7 cellular contexts compared by ENCODE assay signal in the genomic region with DNA sequence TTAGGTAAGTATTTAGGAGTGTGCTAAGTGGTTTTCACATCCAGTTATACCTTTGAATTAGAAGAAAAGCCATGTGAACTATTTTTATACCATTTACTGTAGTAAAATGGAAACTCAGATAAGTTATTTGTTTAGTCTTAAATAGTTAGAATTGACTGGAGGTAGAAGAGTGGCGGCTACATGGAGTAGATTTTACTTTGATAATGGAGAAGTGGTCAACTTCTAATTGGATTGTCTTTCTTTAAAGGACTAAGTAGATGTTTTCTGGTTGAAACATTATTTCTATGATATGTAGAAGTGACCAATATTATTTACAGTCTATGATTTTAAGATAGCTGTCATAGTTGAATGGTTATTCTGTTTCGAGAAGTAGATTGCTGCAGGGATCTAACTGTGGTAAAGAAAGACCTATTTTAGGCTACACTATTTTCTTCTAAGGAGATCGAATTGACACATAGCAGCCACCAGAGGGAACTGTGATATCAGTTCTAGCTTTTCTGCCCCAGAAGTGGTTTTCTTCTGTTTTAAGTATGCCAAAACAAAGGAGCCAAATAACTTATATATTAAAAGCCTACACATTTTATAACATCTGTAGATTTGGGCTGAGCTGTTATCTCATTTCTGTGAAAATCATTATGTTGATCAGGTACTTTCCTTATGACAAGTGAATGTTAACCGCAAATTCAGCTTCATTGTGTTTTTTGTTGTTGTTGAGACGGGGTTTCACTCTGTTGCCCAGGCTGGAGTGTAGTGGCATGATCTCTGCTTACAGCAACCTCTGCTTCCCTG. TPM values are rescaled to one million over a fixed set of nuclear protein-coding genes. Genes with fewer than 3 reads are reported as not detected.
DNase-seq lines count a peak whose midpoint lies in the region; ATAC-seq and TF ChIP-seq lines count a peak whose summit lies in the region.

No MANE protein-coding gene starts in this region.

- no peak overlapping the region for H3K27ac ChIP-seq in right atrium auricular region
- no peak overlapping the region for H3K27ac ChIP-seq in testis

- peak; percentile 80 for ATAC-seq in WTC11

- H3K9me3 ChIP-seq in right atrium auricular region (peaks cover 0 to 6% of the 10 kb centered on the region in 2 donors), testis (no peaks in the 10 kb centered on the region)

- H3K4me1 ChIP-seq in right atrium auricular region = peaks cover 0 to 9% of the 10 kb centered on the region in 2 donors
- H3K4me1 ChIP-seq in testis = peaks cover 7% of the 10 kb centered on the region

- H3K4me1 Mint-ChIP-seq in WTC11 = peaks cover 57% of the 10 kb centered on the region

- CTCF ChIA-PET in WTC11 (lab: Charles Lee) = interaction anchor here (0.6 to 3.2 kb wide), 20 partner anchors 9 to 177 kb away, joined by 3 to 18 read pairs (median 5); a partner anchor contains a TSS

- 63 to 72% methylated on average over 5 of the region's 5 CpGs for WGBS in testis, 2 donors

- H3K27me3 ChIP-seq in right atrium auricular region = no peaks in the 10 kb centered on the region
- H3K27me3 ChIP-seq in testis = no peaks in the 10 kb centered on the region

- TF ChIP-seq CTCF in GM20000 (IDR thresholded peaks at IDR 0.05; ENCODE audit: extremely low read depth, missing control alignments) (peak; percentile 16), WTC11 (IDR thresholded peaks at IDR 0.05) (peak; percentile 42; the same call in 1 of the 2 replicates), right atrium auricular region (IDR thresholded peaks at IDR 0.05) (peak; percentile 43 to 64), testis (IDR thresholded peaks at IDR 0.05) (peak; percentile 31 to 48 (median 31))

- no peak overlapping the region for H3K4me3 Mint-ChIP-seq in WTC11

- DNase-seq in G401 (ENCODE audit: low spot score) (peak; percentile 31), GM20000 (ENCODE audit: low spot score) (peak; percentile 40), HT-29 (ENCODE audit: low spot score) (peak; percentile 52), WTC11 (ENCODE audit: low spot score) (no peak), right atrium auricular region (ENCODE audit: low spot score) (no peak), testis (no peak)
- DNase-seq in stimulated activated CD4-positive, alpha-beta T cell treated with anti-CD3 and anti-CD28 coated beads, Interleukin-4, amount 100 ng/mL, for 1 hour = no peak

- no peaks in the 10 kb centered on the region for H3K27me3 Mint-ChIP-seq in WTC11 (ENCODE audit: low read depth)

- intact Hi-C loops in testis (cut with DNase I; ENCODE audit: low total_unique reads) = no loop called here

- H3K27ac Mint-ChIP-seq in WTC11 = peak overlapping the region; percentile 53; the same call in 1 of the 2 replicates

- in situ Hi-C loops in G401 (cut with HindIII; ENCODE audit: low sequenced_read_pairs) = no loop called here

- H3K36me3 ChIP-seq in right atrium auricular region (peaks cover 2% of the 10 kb centered on the region), testis (ENCODE audit: low read depth, missing control alignments) (no peaks in the 10 kb centered on the region)

- TF ChIP-seq POLR2A in testis (IDR thresholded peaks at IDR 0.05) = no peak

- no peaks in the 10 kb centered on the region for H3K9me3 Mint-ChIP-seq in WTC11

- H3K4me3 ChIP-seq in right atrium auricular region (no peak overlapping the region), testis (no peak overlapping the region)

- POLR2A ChIA-PET in WTC11 (lab: Charles Lee) = interaction anchor here (1.1 kb wide), 2 partner anchors 12 to 19 kb away, joined by 3 to 4 read pairs; no protein-coding TSS in a partner anchor

- H3K36me3 Mint-ChIP-seq in WTC11 = peaks cover 2% of the 10 kb centered on the region

TF ChIP-seq in WTC11, 78 proteins besides CTCF, POLR2A, EP300 and RAD21 (continues in another document):
- TF ChIP-seq SMAD3 (CRISPR knock-in tag; IDR thresholded peaks at IDR 0.05; ENCODE audit: borderline replicate concordance) (no peak), EMX1 (CRISPR knock-in tag; IDR thresholded peaks at IDR 0.05) (no peak), ZNF671 (CRISPR knock-in tag; IDR thresholded peaks at IDR 0.05) (no peak), ELF4 (CRISPR knock-in tag; IDR thresholded peaks at IDR 0.05; ENCODE audit: low read depth) (no peak), ETV6 (CRISPR knock-in tag; IDR thresholded peaks at IDR 0.05) (no peak), IRF2 (CRISPR knock-in tag; IDR thresholded peaks at IDR 0.05; ENCODE audit: borderline replicate concordance, low read depth) (no peak), NFATC4 (CRISPR knock-in tag; IDR thresholded peaks at IDR 0.05) (no peak)
- TF ChIP-seq, protein P1, sequence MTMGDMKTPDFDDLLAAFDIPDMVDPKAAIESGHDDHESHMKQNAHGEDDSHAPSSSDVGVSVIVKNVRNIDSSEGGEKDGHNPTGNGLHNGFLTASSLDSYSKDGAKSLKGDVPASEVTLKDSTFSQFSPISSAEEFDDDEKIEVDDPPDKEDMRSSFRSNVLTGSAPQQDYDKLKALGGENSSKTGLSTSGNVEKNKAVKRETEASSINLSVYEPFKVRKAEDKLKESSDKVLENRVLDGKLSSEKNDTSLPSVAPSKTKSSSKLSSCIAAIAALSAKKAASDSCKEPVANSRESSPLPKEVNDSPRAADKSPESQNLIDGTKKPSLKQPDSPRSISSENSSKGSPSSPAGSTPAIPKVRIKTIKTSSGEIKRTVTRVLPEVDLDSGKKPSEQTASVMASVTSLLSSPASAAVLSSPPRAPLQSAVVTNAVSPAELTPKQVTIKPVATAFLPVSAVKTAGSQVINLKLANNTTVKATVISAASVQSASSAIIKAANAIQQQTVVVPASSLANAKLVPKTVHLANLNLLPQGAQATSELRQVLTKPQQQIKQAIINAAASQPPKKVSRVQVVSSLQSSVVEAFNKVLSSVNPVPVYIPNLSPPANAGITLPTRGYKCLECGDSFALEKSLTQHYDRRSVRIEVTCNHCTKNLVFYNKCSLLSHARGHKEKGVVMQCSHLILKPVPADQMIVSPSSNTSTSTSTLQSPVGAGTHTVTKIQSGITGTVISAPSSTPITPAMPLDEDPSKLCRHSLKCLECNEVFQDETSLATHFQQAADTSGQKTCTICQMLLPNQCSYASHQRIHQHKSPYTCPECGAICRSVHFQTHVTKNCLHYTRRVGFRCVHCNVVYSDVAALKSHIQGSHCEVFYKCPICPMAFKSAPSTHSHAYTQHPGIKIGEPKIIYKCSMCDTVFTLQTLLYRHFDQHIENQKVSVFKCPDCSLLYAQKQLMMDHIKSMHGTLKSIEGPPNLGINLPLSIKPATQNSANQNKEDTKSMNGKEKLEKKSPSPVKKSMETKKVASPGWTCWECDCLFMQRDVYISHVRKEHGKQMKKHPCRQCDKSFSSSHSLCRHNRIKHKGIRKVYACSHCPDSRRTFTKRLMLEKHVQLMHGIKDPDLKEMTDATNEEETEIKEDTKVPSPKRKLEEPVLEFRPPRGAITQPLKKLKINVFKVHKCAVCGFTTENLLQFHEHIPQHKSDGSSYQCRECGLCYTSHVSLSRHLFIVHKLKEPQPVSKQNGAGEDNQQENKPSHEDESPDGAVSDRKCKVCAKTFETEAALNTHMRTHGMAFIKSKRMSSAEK (CRISPR knock-in tag; IDR thresholded peaks at IDR 0.05; ENCODE audit: borderline replicate concordance) = no peak
- TF ChIP-seq, protein P2, sequence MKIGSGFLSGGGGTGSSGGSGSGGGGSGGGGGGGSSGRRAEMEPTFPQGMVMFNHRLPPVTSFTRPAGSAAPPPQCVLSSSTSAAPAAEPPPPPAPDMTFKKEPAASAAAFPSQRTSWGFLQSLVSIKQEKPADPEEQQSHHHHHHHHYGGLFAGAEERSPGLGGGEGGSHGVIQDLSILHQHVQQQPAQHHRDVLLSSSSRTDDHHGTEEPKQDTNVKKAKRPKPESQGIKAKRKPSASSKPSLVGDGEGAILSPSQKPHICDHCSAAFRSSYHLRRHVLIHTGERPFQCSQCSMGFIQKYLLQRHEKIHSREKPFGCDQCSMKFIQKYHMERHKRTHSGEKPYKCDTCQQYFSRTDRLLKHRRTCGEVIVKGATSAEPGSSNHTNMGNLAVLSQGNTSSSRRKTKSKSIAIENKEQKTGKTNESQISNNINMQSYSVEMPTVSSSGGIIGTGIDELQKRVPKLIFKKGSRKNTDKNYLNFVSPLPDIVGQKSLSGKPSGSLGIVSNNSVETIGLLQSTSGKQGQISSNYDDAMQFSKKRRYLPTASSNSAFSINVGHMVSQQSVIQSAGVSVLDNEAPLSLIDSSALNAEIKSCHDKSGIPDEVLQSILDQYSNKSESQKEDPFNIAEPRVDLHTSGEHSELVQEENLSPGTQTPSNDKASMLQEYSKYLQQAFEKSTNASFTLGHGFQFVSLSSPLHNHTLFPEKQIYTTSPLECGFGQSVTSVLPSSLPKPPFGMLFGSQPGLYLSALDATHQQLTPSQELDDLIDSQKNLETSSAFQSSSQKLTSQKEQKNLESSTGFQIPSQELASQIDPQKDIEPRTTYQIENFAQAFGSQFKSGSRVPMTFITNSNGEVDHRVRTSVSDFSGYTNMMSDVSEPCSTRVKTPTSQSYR (CRISPR knock-in tag; IDR thresholded peaks at IDR 0.05) = no peak
- TF ChIP-seq, protein P3, sequence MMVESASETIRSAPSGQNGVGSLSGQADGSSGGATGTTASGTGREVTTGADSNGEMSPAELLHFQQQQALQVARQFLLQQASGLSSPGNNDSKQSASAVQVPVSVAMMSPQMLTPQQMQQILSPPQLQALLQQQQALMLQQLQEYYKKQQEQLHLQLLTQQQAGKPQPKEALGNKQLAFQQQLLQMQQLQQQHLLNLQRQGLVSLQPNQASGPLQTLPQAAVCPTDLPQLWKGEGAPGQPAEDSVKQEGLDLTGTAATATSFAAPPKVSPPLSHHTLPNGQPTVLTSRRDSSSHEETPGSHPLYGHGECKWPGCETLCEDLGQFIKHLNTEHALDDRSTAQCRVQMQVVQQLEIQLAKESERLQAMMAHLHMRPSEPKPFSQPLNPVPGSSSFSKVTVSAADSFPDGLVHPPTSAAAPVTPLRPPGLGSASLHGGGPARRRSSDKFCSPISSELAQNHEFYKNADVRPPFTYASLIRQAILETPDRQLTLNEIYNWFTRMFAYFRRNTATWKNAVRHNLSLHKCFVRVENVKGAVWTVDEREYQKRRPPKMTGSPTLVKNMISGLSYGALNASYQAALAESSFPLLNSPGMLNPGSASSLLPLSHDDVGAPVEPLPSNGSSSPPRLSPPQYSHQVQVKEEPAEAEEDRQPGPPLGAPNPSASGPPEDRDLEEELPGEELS (CRISPR knock-in tag; IDR thresholded peaks at IDR 0.05) = no peak
- TF ChIP-seq, protein P4, sequence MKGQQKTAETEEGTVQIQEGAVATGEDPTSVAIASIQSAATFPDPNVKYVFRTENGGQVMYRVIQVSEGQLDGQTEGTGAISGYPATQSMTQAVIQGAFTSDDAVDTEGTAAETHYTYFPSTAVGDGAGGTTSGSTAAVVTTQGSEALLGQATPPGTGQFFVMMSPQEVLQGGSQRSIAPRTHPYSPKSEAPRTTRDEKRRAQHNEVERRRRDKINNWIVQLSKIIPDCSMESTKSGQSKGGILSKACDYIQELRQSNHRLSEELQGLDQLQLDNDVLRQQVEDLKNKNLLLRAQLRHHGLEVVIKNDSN (CRISPR knock-in tag; IDR thresholded peaks at IDR 0.05) = no peak

RNA-seq across cellular contexts. Expression of a gene that starts 26.1 kb away (rescaled TPM):
- total RNA-seq in G401 (2014; rRNA removed; shearing (Covaris generic)) = 60.2 and 86.6 TPM in 2 replicates
- total RNA-seq in HT-29 (2014; rRNA removed; shearing (Covaris generic)) = 35.3 and 39.2 TPM in 2 replicates
- total RNA-seq in WTC11 (2021) (159 to 181 TPM (median 176 TPM) in 3 replicates), right atrium auricular region (10 to 100 TPM; 35.7 to 48.1 TPM), testis (100 to 1,000 TPM; 162 to 177 TPM)
- 110 TPM for polyA plus RNA-seq in testis (ENCODE audit: insufficient read depth, low read depth, low replicate concordance)

Comparison
In these comparisons a context has a peak if more than half of its experiments do, and no peak if none do; other contexts are left out.
1. DNase-seq: peak in G401 (single experiment), GM20000 (single experiment) and HT-29 (single experiment); none in WTC11 (single experiment), right atrium auricular region (single experiment), testis (single experiment) and stimulated activated CD4-positive, alpha-beta T cell treated with anti-CD3 and anti-CD28 coated beads, Interleukin-4, amount 100 ng/mL, for 1 hour (single experiment).
2. Peak in every context shown above with its lines, with median percentiles within 50 percentile points of each other: CTCF ChIP-seq.